In genomic region chr2:26942543-26943295, GRCh38 we compare ENCODE assay signal across 9 cellular contexts. TPM values are rescaled to one million over a fixed set of nuclear protein-coding genes. Genes with fewer than 3 reads are reported as not detected.
A peak's percentile ranks its signal among the peaks of the same experiment; 100 is the strongest.
DNase-seq lines count a peak whose midpoint lies in the region; ATAC-seq and TF ChIP-seq lines count a peak whose summit lies in the region.
"Had no signal": no experiment of that assay in that cellular context is flagged by ENCODE, and none has a peak within 500 bp of the region (broad histone marks: within the 10 kb centered on the region; RNA-seq: fewer than 3 reads in every experiment).

No MANE protein-coding gene starts in this region.

- H3K27me3 ChIP-seq in CD8-positive, alpha-beta T cell (ENCODE audit: insufficient read depth, low read length) = no peaks in the 10 kb centered on the region
- no peaks in the 10 kb centered on the region for H3K27me3 ChIP-seq in ovary
- H3K27me3 ChIP-seq: SJSA1 had no signal

- no peak overlapping the region for H3K27ac Mint-ChIP-seq in CD8-positive, alpha-beta T cell
- H3K27ac Mint-ChIP-seq in type B pancreatic cell = no peak overlapping the region

- H3K4me1 ChIP-seq in CD8-positive, alpha-beta T cell (ENCODE audit: insufficient read depth, low read length) = no peaks in the 10 kb centered on the region
- H3K4me1 ChIP-seq in ovary (ENCODE audit: insufficient read depth) = no peaks in the 10 kb centered on the region

- H3K9me3 Mint-ChIP-seq in CD8-positive, alpha-beta T cell = no peaks in the 10 kb centered on the region
- no peaks in the 10 kb centered on the region for H3K9me3 Mint-ChIP-seq in type B pancreatic cell

- CTCF ChIA-PET in CD8-positive, alpha-beta T cell (lab: Charles Lee) = interaction anchor here (0.6 to 6.2 kb wide), 15 partner anchors 10 to 365 kb away, joined by 3 to 88 read pairs (median 6); partner anchors contain the start of genes DPYSL5 and UCN

- no peak for TF ChIP-seq EP300 in ovary (IDR thresholded peaks at IDR 0.05)

- DNase-seq in CD8-positive, alpha-beta T cell = peak; percentile 15 to 73 (median 47)
- DNase-seq in HK-2 (ENCODE audit: unreplicated experiment) (peak; percentile 69), RPMI7951 (ENCODE audit: low read depth) (peak; percentile 33), glomerular endothelial cell (ENCODE audit: extremely low read depth, low read depth, low spot score) (peak; percentile 9), ovary (peak in 4 of 5 donors; percentile 34 to 77 (median 56)), type B pancreatic cell (ENCODE audit: extremely low spot score, unreplicated experiment) (peak; percentile 88)
- peak; percentile 37 for DNase-seq in activated gamma-delta T cell treated with anti-CD3 and anti-CD28 coated beads, Interleukin-2, amount 50 U/mL, for 16 hours (ENCODE audit: low read depth)

- H3K4me3 ChIP-seq in CD8-positive, alpha-beta T cell (ENCODE audit: low read depth, low read length) = no peak overlapping the region
- H3K4me3 ChIP-seq in ovary = no peak overlapping the region
- H3K4me3 ChIP-seq: SJSA1 had no signal

- H3K36me3 ChIP-seq in CD8-positive, alpha-beta T cell (ENCODE audit: insufficient read depth, low read length) = no peaks in the 10 kb centered on the region
- H3K36me3 ChIP-seq in ovary = no peaks in the 10 kb centered on the region
- H3K36me3 ChIP-seq: SJSA1 had no signal

- H3K4me3 Mint-ChIP-seq in CD8-positive, alpha-beta T cell = no peak overlapping the region
- H3K4me3 Mint-ChIP-seq in type B pancreatic cell = no peak overlapping the region

- H3K27me3 Mint-ChIP-seq in CD8-positive, alpha-beta T cell (ENCODE audit: low read depth) = peaks cover 10% of the 10 kb centered on the region
- H3K27me3 Mint-ChIP-seq in type B pancreatic cell = peaks cover 5% of the 10 kb centered on the region

- no peak for TF ChIP-seq POLR2A in ovary (IDR thresholded peaks at IDR 0.05)

- TF ChIP-seq CTCF in CD8-positive, alpha-beta T cell (IDR thresholded peaks at IDR 0.05) = peak; percentile 88
- TF ChIP-seq CTCF in ovary (IDR thresholded peaks at IDR 0.05) (peak; percentile 13 to 46 (median 30)), type B pancreatic cell (conservative IDR thresholded peaks at IDR 0.05) (peak; percentile 95)

- peak; percentile 51 for ATAC-seq in CD8-positive, alpha-beta T cell
- no peak for ATAC-seq in GM21390 (IDR thresholded peaks at IDR 0.05; ENCODE audit: unreplicated experiment)

- H3K27ac ChIP-seq in CD8-positive, alpha-beta T cell (ENCODE audit: low read depth, low read length) = no peak overlapping the region
- no peak overlapping the region for H3K27ac ChIP-seq in ovary
- H3K27ac ChIP-seq: SJSA1 had no signal

- H3K36me3 Mint-ChIP-seq in CD8-positive, alpha-beta T cell = no peaks in the 10 kb centered on the region
- H3K36me3 Mint-ChIP-seq in type B pancreatic cell = peaks cover 3% of the 10 kb centered on the region

- POLR2A ChIA-PET in CD8-positive, alpha-beta T cell (lab: Charles Lee) = no interaction called here

- peaks cover 4% of the 10 kb centered on the region for H3K4me1 Mint-ChIP-seq in CD8-positive, alpha-beta T cell (ENCODE audit: low read depth)
- H3K4me1 Mint-ChIP-seq in type B pancreatic cell (ENCODE audit: unreplicated experiment) = peaks cover 6% of the 10 kb centered on the region

- WGBS in ovary, 3 donors = 32 to 40% (median 33%) methylated on average over 28 of the region's 28 CpGs

- intact Hi-C loops in CD8-positive, alpha-beta T cell (cut with DNase I, micrococcal nuclease) = loop anchor here in 1 of 2 experiments (1.0 kb wide), 1 partner anchor 96 kb away; no protein-coding TSS in a partner anchor
- intact Hi-C loops in ovary (cut with DNase I) = loop anchor here in 3 of 4 donors (2.0 to 5.0 kb wide), 2 partner anchors 95 to 96 kb away; partner anchors contain the start of gene DPYSL5 (in 2 of the 3)

- H3K9me3 ChIP-seq in CD8-positive, alpha-beta T cell (ENCODE audit: low read length) = no peaks in the 10 kb centered on the region
- no peaks in the 10 kb centered on the region for H3K9me3 ChIP-seq in ovary
- H3K9me3 ChIP-seq: SJSA1 had no signal

RNA-seq across cellular contexts. Expression of gene MAPRE3, which starts 27.7 kb away (rescaled TPM):
- total RNA-seq in CD8-positive, alpha-beta T cell = 1 to 10 TPM; 2.6 to 3.8 TPM
- total RNA-seq in RPMI7951 (2014; rRNA removed; shearing (Covaris generic)) = 1.6 and 2.2 TPM in 2 replicates
- total RNA-seq in glomerular endothelial cell = 5.4 and 7.4 TPM in 2 replicates
- total RNA-seq in ovary = 10 to 100 TPM; 23.8 to 51.8 (median 34.0) TPM
- polyA plus RNA-seq in ovary = 10 to 100 TPM; 34.3 to 45.4 TPM
- 13.5 and 14.4 TPM in 2 replicates for total RNA-seq in type B pancreatic cell (ENCODE audit: low replicate concordance)

Comparison
In these comparisons a context has a peak if more than half of its experiments do, and no peak if none do; other contexts are left out.
1. DNase-seq: peak in every context shown above with its lines; median percentile 88 in type B pancreatic cell; 69 in HK-2; 56 in ovary; 47 in CD8-positive, alpha-beta T cell; 37 in activated gamma-delta T cell treated with anti-CD3 and anti-CD28 coated beads, Interleukin-2, amount 50 U/mL, for 16 hours; 33 in RPMI7951; 9 in glomerular endothelial cell.
2. CTCF ChIP-seq: peak in every context shown above with its lines; median percentile 95 in type B pancreatic cell; 88 in CD8-positive, alpha-beta T cell; 30 in ovary.